Comparison of ENCODE assay signal across 10 cellular contexts in genomic region chr2:163471947-163472346, GRCh38.
DNase-seq lines count a peak whose midpoint lies in the region; ATAC-seq and TF ChIP-seq lines count a peak whose summit lies in the region.
"Had no signal": no experiment of that assay in that cellular context is flagged by ENCODE, and none has a peak within 500 bp of the region (broad histone marks: within the 10 kb centered on the region; RNA-seq: fewer than 3 reads in every experiment).

No MANE protein-coding gene starts in this region.

- no peaks in the 10 kb centered on the region for H3K36me3 Mint-ChIP-seq in chondrocyte (ENCODE audit: low read depth)

- no peaks in the 10 kb centered on the region for H3K27me3 ChIP-seq in mesendoderm (ENCODE audit: insufficient read depth, low read length, poor library complexity)
- no peaks in the 10 kb centered on the region for H3K27me3 ChIP-seq in suprapubic skin
- H3K27me3 ChIP-seq in prostate gland (replicated peaks; ENCODE audit: insufficient read depth), result no peaks in the 10 kb centered on the region

- no peak overlapping the region for H3K18ac ChIP-seq in mesendoderm (ENCODE audit: low read length)

- H3K4me1 Mint-ChIP-seq in chondrocyte (ENCODE audit: low read depth), result peaks cover 24% of the 10 kb centered on the region

- TF ChIP-seq CTCF in chondrocyte (IDR thresholded peaks at IDR 0.05), result peak; percentile 76
- no peak for TF ChIP-seq CTCF in suprapubic skin (IDR thresholded peaks at IDR 0.05)
- TF ChIP-seq CTCF in prostate gland (IDR thresholded peaks at IDR 0.05), result no peak

- no peaks in the 10 kb centered on the region for H3K27me3 Mint-ChIP-seq in chondrocyte (ENCODE audit: low read depth)

- no peak overlapping the region for H2BK120ac ChIP-seq in mesendoderm (ENCODE audit: low read depth, low read length)

- ATAC-seq in GM21619 (IDR thresholded peaks at IDR 0.05; ENCODE audit: unreplicated experiment), result no peak

- no peak overlapping the region for H4K5ac ChIP-seq in mesendoderm (ENCODE audit: low read length)

- DNase-seq in D341Med (ENCODE audit: low spot score) (peak; percentile 30), NCI-H1436 treated with DMSO at 0.1 percent for 48 hours (lab: John Stamatoyannopoulos, UW) (peak; percentile 22), chondrocyte (ENCODE audit: low spot score) (no peak), mesendoderm (peak; percentile 68), suprapubic skin (ENCODE audit: low spot score in 2 of 2) (no peak), NK-92 (lab: John Stamatoyannopoulos, UW; ENCODE audit: unreplicated experiment) (no peak), prostate gland (ENCODE audit: low spot score) (no peak)
- DNase-seq: activated CD4-positive, alpha-beta T cell treated with anti-CD3 and anti-CD28 coated beads for 48 hours; MV-4-11 had no signal

- no peaks in the 10 kb centered on the region for H3K9me3 Mint-ChIP-seq in chondrocyte (ENCODE audit: low read depth)

- H3K27ac ChIP-seq in mesendoderm (ENCODE audit: low read depth, low read length), result no peak overlapping the region
- no peak overlapping the region for H3K27ac ChIP-seq in suprapubic skin
- H3K27ac ChIP-seq in prostate gland, result no peak overlapping the region

- H3K79me1 ChIP-seq in mesendoderm (ENCODE audit: low read length), result no peaks in the 10 kb centered on the region

- peaks cover 2% of the 10 kb centered on the region for H3K4me1 ChIP-seq in mesendoderm (ENCODE audit: control insufficient read depth, low read depth, low read length)
- no peaks in the 10 kb centered on the region for H3K4me1 ChIP-seq in suprapubic skin
- H3K4me1 ChIP-seq in prostate gland (replicated peaks), result no peaks in the 10 kb centered on the region

- H3K79me2 ChIP-seq in mesendoderm (ENCODE audit: control insufficient read depth, insufficient read depth, low read length), result no peaks in the 10 kb centered on the region

- H3K23ac ChIP-seq in mesendoderm (ENCODE audit: low read length), result no peak overlapping the region

- H3K9me3 ChIP-seq in suprapubic skin (no peaks in the 10 kb centered on the region), prostate gland (no peaks in the 10 kb centered on the region)

- H2BK5ac ChIP-seq in mesendoderm (ENCODE audit: low read length), result no peak overlapping the region

- WGBS in mesendoderm (ENCODE audit: extremely low coverage, insufficient coverage, low lambda C conversion rate), result no CpG with 5 or more reads among the region's 1 CpG
- WGBS in suprapubic skin, result 20% methylated on average over 1 of the region's 1 CpG
- 12% methylated on average over 1 of the region's 1 CpG for WGBS in prostate gland

- H3K56ac ChIP-seq in mesendoderm (ENCODE audit: low read length), result no peak overlapping the region

- H2AK5ac ChIP-seq in mesendoderm (ENCODE audit: low read length), result no peak overlapping the region

- H3K4ac ChIP-seq in mesendoderm (ENCODE audit: low read depth, low read length), result no peak overlapping the region

- H3K36me3 ChIP-seq in mesendoderm (ENCODE audit: control insufficient read depth, insufficient read depth, low read length) (no peaks in the 10 kb centered on the region), suprapubic skin (no peaks in the 10 kb centered on the region), prostate gland (no peaks in the 10 kb centered on the region)

- TF ChIP-seq POLR2A in suprapubic skin (IDR thresholded peaks at IDR 0.05) (no peak), prostate gland (IDR thresholded peaks at IDR 0.05) (no peak)

- no peak overlapping the region for H4K8ac ChIP-seq in mesendoderm (ENCODE audit: low read depth, low read length)

- intact Hi-C loops in prostate gland (cut with DNase I), result no loop called here

- no peak for TF ChIP-seq EP300 in suprapubic skin (IDR thresholded peaks at IDR 0.05)

- H2BK15ac ChIP-seq in mesendoderm (replicated peaks; ENCODE audit: low read depth), result no peak overlapping the region

- H3K27ac Mint-ChIP-seq in chondrocyte (ENCODE audit: unreplicated experiment), result no peak overlapping the region

- no peak overlapping the region for H3K4me2 ChIP-seq in mesendoderm (ENCODE audit: low read length)

- H3K4me3 ChIP-seq in mesendoderm (ENCODE audit: low read length), result no peak overlapping the region
- no peak overlapping the region for H3K4me3 ChIP-seq in suprapubic skin
- no peak overlapping the region for H3K4me3 ChIP-seq in prostate gland

- H3K4me3 Mint-ChIP-seq in chondrocyte (ENCODE audit: unreplicated experiment), result no peak overlapping the region

- no peak overlapping the region for H3K9ac ChIP-seq in mesendoderm (ENCODE audit: low read length)

Comparison
In these comparisons a context has a peak if more than half of its experiments do, and no peak if none do; other contexts are left out.
1. DNase-seq: peak in D341Med (single experiment), NCI-H1436 treated with DMSO at 0.1 percent for 48 hours (single experiment) and mesendoderm (single experiment); none in chondrocyte (single experiment), suprapubic skin (0 of 2), NK-92 (single experiment) and prostate gland (single experiment).